Comparison of ENCODE assay signal across 8 cellular contexts in genomic region chr2:229714080-229714735, GRCh38. TPM values are rescaled to one million over a fixed set of nuclear protein-coding genes. Genes with fewer than 3 reads are reported as not detected.
DNase-seq lines count a peak whose midpoint lies in the region; ATAC-seq and TF ChIP-seq lines count a peak whose summit lies in the region.

DNER (minus strand) TSS chr2:229714555; CDS start chr2:229714423, 132 bp downstream.

- H3K9ac ChIP-seq in SK-N-MC (ENCODE audit: insufficient read length) (peak within 1 kb of the TSS; percentile 66), iPS-15b (ENCODE audit: low read depth, low read length) (no peak within 1 kb of the TSS)

- H3K4me1 ChIP-seq in iPS-15b (ENCODE audit: control insufficient read depth, insufficient read depth, low read length) = peaks cover 4% of the 10 kb centered on the region
- H3K4me1 ChIP-seq in spleen = peaks cover 9 to 30% (median 24%) of the 10 kb centered on the region in 6 donors

- TF ChIP-seq CTCF in GM20000 (IDR thresholded peaks at IDR 0.05; ENCODE audit: extremely low read depth, missing control alignments) (no peak), astrocyte of the cerebellum (IDR thresholded peaks at IDR 0.05; ENCODE audit: low read depth, low read length, missing control alignments) (no peak), spleen (IDR thresholded peaks at IDR 0.05 in 8 of 11, conservative IDR thresholded peaks at IDR 0.05 in 3 of 11) (no peak)

- H3K27me3 ChIP-seq in iPS-15b (ENCODE audit: control insufficient read depth, insufficient read depth, low read length) (peaks cover 49% of the 10 kb centered on the region), spleen (replicated peaks in 1 of 7) (peaks cover 0 to 99% (median 56%) of the 10 kb centered on the region in 7 donors)

- no peak for TF ChIP-seq POLR2A in spleen (IDR thresholded peaks at IDR 0.05)

- H3K4me3 ChIP-seq in SK-N-MC = peak within 1 kb of the TSS; percentile 89
- H3K4me3 ChIP-seq in astrocyte of the cerebellum (ENCODE audit: low read depth, low read length) = peak within 1 kb of the TSS; percentile 48
- peak within 1 kb of the TSS; percentile 69 for H3K4me3 ChIP-seq in iPS-15b (ENCODE audit: low read depth, low read length)
- peak within 1 kb of the TSS in 7 of 8 donors; percentile 38 to 70 (median 46) for H3K4me3 ChIP-seq in spleen

- H3K27ac ChIP-seq in SK-N-MC (no peak within 1 kb of the TSS), spleen (no peak within 1 kb of the TSS)

- H3K36me3 ChIP-seq in SK-N-MC (ENCODE audit: insufficient read depth, low read length) (no peaks in the 10 kb centered on the region), iPS-15b (ENCODE audit: control insufficient read depth, insufficient read depth, low read length) (no peaks in the 10 kb centered on the region), spleen (no peaks in the 10 kb centered on the region)

- no peaks in the 10 kb centered on the region for H3K9me3 ChIP-seq in SK-N-MC (ENCODE audit: low read depth, low read length)
- no peaks in the 10 kb centered on the region for H3K9me3 ChIP-seq in iPS-15b (ENCODE audit: control insufficient read depth, insufficient read depth, low read length)
- H3K9me3 ChIP-seq in spleen = peaks cover 0 to 5% (median 0%) of the 10 kb centered on the region in 8 donors

- intact Hi-C loops in spleen (cut with DNase I; ENCODE audit: low total_unique reads) = no loop called here

- DNase-seq in COR-L47 (lab: John Stamatoyannopoulos, UW) (peak; percentile 32), GM20000 (ENCODE audit: low spot score) (peak; percentile 86), SK-N-MC (ENCODE audit: low read depth, low spot score) (no peak), astrocyte of the cerebellum (ENCODE audit: low read depth) (no peak), spleen (peak; percentile 79), dermis blood vessel endothelial cell (no peak)

- WGBS in spleen, 5 donors = 0 to 1% (median 1%) methylated on average over 14 to 84 of the region's 84 CpGs; no CpG with 5 or more reads in 1 of the 5 donors

- in situ Hi-C loops in astrocyte of the cerebellum (cut with HindIII; ENCODE audit: low sequenced_read_pairs) = no loop called here

- peak; percentile 48 for ATAC-seq in HG03565 (IDR thresholded peaks at IDR 0.05; ENCODE audit: unreplicated experiment)

RNA-seq across cellular contexts. Expression of gene DNER, which starts in this region (rescaled TPM):
- under 1 TPM in 5 of 7 donors, not detected in 2; 0.11 to 0.58 (median 0.39) TPM for total RNA-seq in spleen
- polyA plus RNA-seq in spleen = under 1 TPM in 2 of 3 donors, not detected in 1; 0.03 to 0.24 TPM
- total RNA-seq in dermis blood vessel endothelial cell = 0.05 TPM in 1 of 2 replicates, not detected in the other

Comparison
In these comparisons a context has a peak if more than half of its experiments do, and no peak if none do; other contexts are left out.
1. Peak in DNase-seq and H3K4me3 ChIP-seq in spleen; RNA of the gene not detected or under 1 TPM.
2. DNase-seq: peak in COR-L47 (single experiment) and GM20000 (single experiment); none in SK-N-MC (single experiment), astrocyte of the cerebellum (single experiment) and dermis blood vessel endothelial cell (single experiment).
3. Peak in every context shown above with its lines, with median percentiles within 50 percentile points of each other: H3K4me3 ChIP-seq.